Comparison of ENCODE assay signal across 8 cellular contexts in genomic region chr6:16964553-16965499, GRCh38.
A peak's percentile ranks its signal among the peaks of the same experiment; 100 is the strongest.
DNase-seq lines count a peak whose midpoint lies in the region; ATAC-seq, FAIRE-seq and TF ChIP-seq lines count a peak whose summit lies in the region.

No MANE protein-coding gene starts in this region.

- H3K36me3 ChIP-seq in KMS-11 (ENCODE audit: insufficient read depth) (no peaks in the 10 kb centered on the region), parathyroid adenoma (ENCODE audit: control insufficient read depth, insufficient read depth, low read length) (no peaks in the 10 kb centered on the region), transverse colon (no peaks in the 10 kb centered on the region)

- H3K4me3 ChIP-seq in KMS-11 (IDR thresholded peaks at IDR 0.05; ENCODE audit: insufficient read depth, low read depth, low read length): no peak overlapping the region
- no peak overlapping the region for H3K4me3 ChIP-seq in parathyroid adenoma (ENCODE audit: low read depth, low read length)
- H3K4me3 ChIP-seq in transverse colon: no peak overlapping the region

- H3K9me3 Mint-ChIP-seq in activated naive CD4-positive, alpha-beta T cell treated with anti-CD3 and anti-CD28 coated beads for 36 hours: no peaks in the 10 kb centered on the region

- H3K4me2 ChIP-seq in KMS-11 (peak overlapping the region; percentile 23; the same call in 1 of the 2 replicates), parathyroid adenoma (ENCODE audit: low read length) (peak overlapping the region; percentile 34)

- H3K27ac ChIP-seq in KMS-11: no peak overlapping the region
- H3K27ac ChIP-seq in parathyroid adenoma: no peak overlapping the region
- no peak overlapping the region for H3K27ac ChIP-seq in transverse colon

- WGBS in transverse colon (ENCODE audit: low coverage in 1 of 2), 2 donors: 26 to 57% methylated on average over 8 to 20 of the region's 21 CpGs

- ATAC-seq in GM21447 (IDR thresholded peaks at IDR 0.05; ENCODE audit: unreplicated experiment): peak; percentile 96

- no peaks in the 10 kb centered on the region for H4K20me1 ChIP-seq in KMS-11 (ENCODE audit: insufficient read depth)

- no peak overlapping the region for H3K27ac Mint-ChIP-seq in activated naive CD4-positive, alpha-beta T cell treated with anti-CD3 and anti-CD28 coated beads for 36 hours

- TF ChIP-seq POLR2A in transverse colon (IDR thresholded peaks at IDR 0.05): no peak

- DNase-seq in D721Med (ENCODE audit: insufficient read length, low spot score) (peak; percentile 20), SK-MEL-5 (ENCODE audit: low read depth, low spot score) (peak; percentile 90), globus pallidus (ENCODE audit: low spot score) (peak; percentile 58), transverse colon (peak; percentile 70)
- DNase-seq in activated naive CD4-positive, alpha-beta T cell treated with anti-CD3 and anti-CD28 coated beads for 36 hours: peak; percentile 79

- H3K9me3 ChIP-seq in parathyroid adenoma (ENCODE audit: control insufficient read depth, low read length): no peaks in the 10 kb centered on the region
- H3K9me3 ChIP-seq in transverse colon: no peaks in the 10 kb centered on the region

- peaks cover 5% of the 10 kb centered on the region for H3K4me1 Mint-ChIP-seq in activated naive CD4-positive, alpha-beta T cell treated with anti-CD3 and anti-CD28 coated beads for 36 hours (ENCODE audit: low read depth)

- in situ Hi-C loops in SK-MEL-5 (cut with HindIII; ENCODE audit: low pct_unique_long_range_greater_than_20kb, low sequenced_read_pairs) (no loop called here), transverse colon (cut with MboI; ENCODE audit: low pct_ligation_motif_present in 1 of 4, low pct_unique_long_range_greater_than_20kb in 1 of 4, low sequenced_read_pairs in 3 of 4) (loop anchor here in 3 of 4 donors (10.0 to 25.0 kb wide), 4 partner anchors 200 to 630 kb away; partner anchors contain the start of gene ATXN1 (in 1 of the 3))

- no peaks in the 10 kb centered on the region for H3K36me3 Mint-ChIP-seq in activated naive CD4-positive, alpha-beta T cell treated with anti-CD3 and anti-CD28 coated beads for 36 hours (ENCODE audit: low read depth)

- H3K4me3 Mint-ChIP-seq in activated naive CD4-positive, alpha-beta T cell treated with anti-CD3 and anti-CD28 coated beads for 36 hours: no peak overlapping the region

- intact Hi-C loops in activated naive CD4-positive, alpha-beta T cell treated with anti-CD3 and anti-CD28 coated beads for 36 hours (cut with micrococcal nuclease): loop anchor here (1.0 to 10.0 kb wide), 6 partner anchors 196 to 680 kb away; no protein-coding TSS in a partner anchor
- intact Hi-C loops in transverse colon (cut with DNase I; ENCODE audit: low total_unique reads): no loop called here

- CTCF ChIA-PET in activated naive CD4-positive, alpha-beta T cell treated with anti-CD3 and anti-CD28 coated beads for 36 hours (lab: Charles Lee): interaction anchor here (0.6 to 2.3 kb wide), 21 partner anchors 9 to 679 kb away, joined by 3 to 14 read pairs (median 4); no protein-coding TSS in a partner anchor

- H3K27me3 ChIP-seq in KMS-11 (ENCODE audit: insufficient read depth, low read depth) (no peaks in the 10 kb centered on the region), parathyroid adenoma (ENCODE audit: control insufficient read depth, insufficient read depth, low read length) (no peaks in the 10 kb centered on the region), transverse colon (peaks cover 6% of the 10 kb centered on the region)

- peak; percentile 55 for FAIRE-seq in D721Med (lab: Jason Lieb, UNC)

- H3K4me1 ChIP-seq in KMS-11 (ENCODE audit: low read depth, poor library complexity, severe bottlenecking) (no peaks in the 10 kb centered on the region), parathyroid adenoma (no peaks in the 10 kb centered on the region), transverse colon (peaks cover 0 to 7% (median 0%) of the 10 kb centered on the region in 4 donors)

- H3K79me2 ChIP-seq in KMS-11 (ENCODE audit: insufficient read depth, low read depth) (no peaks in the 10 kb centered on the region), parathyroid adenoma (no peaks in the 10 kb centered on the region)

- H2AFZ ChIP-seq in KMS-11 (ENCODE audit: low read depth): peak overlapping the region; percentile 48; the same call in 1 of the 2 replicates
- H2AFZ ChIP-seq in parathyroid adenoma: peak overlapping the region; percentile 36

- no peak overlapping the region for H3K9ac ChIP-seq in KMS-11
- no peak overlapping the region for H3K9ac ChIP-seq in parathyroid adenoma

- TF ChIP-seq EP300 in transverse colon (IDR thresholded peaks at IDR 0.05; ENCODE audit: low read depth): no peak

- H3K27me3 Mint-ChIP-seq in activated naive CD4-positive, alpha-beta T cell treated with anti-CD3 and anti-CD28 coated beads for 36 hours (ENCODE audit: low read depth): peaks cover 23% of the 10 kb centered on the region

- TF ChIP-seq CTCF in D721Med (IDR thresholded peaks at IDR 0.05; ENCODE audit: insufficient read depth, missing control alignments) (peak; percentile 75), KMS-11 (conservative IDR thresholded peaks at IDR 0.05; ENCODE audit: low read depth, low read length) (peak; percentile 86), parathyroid adenoma (IDR thresholded peaks at IDR 0.05) (peak; percentile 77), transverse colon (IDR thresholded peaks at IDR 0.05) (peak; percentile 80 to 91 (median 85))

Comparison
In these comparisons a context has a peak if more than half of its experiments do, and no peak if none do; other contexts are left out.
1. DNase-seq: peak in every context shown above with its lines; median percentile 90 in SK-MEL-5; 79 in activated naive CD4-positive, alpha-beta T cell treated with anti-CD3 and anti-CD28 coated beads for 36 hours; 70 in transverse colon; 58 in globus pallidus; 20 in D721Med.